ENCODE assay signal across 1 cellular context in genomic region chr15:63466378-63467192, GRCh38.
TF ChIP-seq lines count a peak whose summit lies in the region.

No MANE protein-coding gene starts in this region.

TF ChIP-seq in HepG2, 621 proteins besides CTCF, POLR2A, EP300 and RAD21 (continued from another document and continues in another):
- no peak for TF ChIP-seq PLSCR1 (CRISPR knock-in tag; IDR thresholded peaks at IDR 0.05; ENCODE audit: borderline replicate concordance)
- TF ChIP-seq DRAP1 (CRISPR knock-in tag; IDR thresholded peaks at IDR 0.05): no peak
- no peak for TF ChIP-seq SYNCRIP (IDR thresholded peaks at IDR 0.05; ENCODE audit: insufficient read depth, low read depth, low read length)
- TF ChIP-seq ZNF609 (CRISPR knock-in tag; IDR thresholded peaks at IDR 0.05; ENCODE audit: borderline replicate concordance): peak; percentile 73; the same call in 1 of the 2 replicates
- no peak for TF ChIP-seq ATM (IDR thresholded peaks at IDR 0.05; ENCODE audit: borderline replicate concordance)
- no peak for TF ChIP-seq CREM (IDR thresholded peaks at IDR 0.05)
- no peak for TF ChIP-seq CREM (CRISPR knock-in tag; IDR thresholded peaks at IDR 0.05)
- TF ChIP-seq ZNF776 (CRISPR knock-in tag; IDR thresholded peaks at IDR 0.05): no peak
- TF ChIP-seq ZNF530 (CRISPR knock-in tag; IDR thresholded peaks at IDR 0.05; ENCODE audit: low read depth): no peak
- TF ChIP-seq TIGD3 (CRISPR knock-in tag; IDR thresholded peaks at IDR 0.05; ENCODE audit: borderline replicate concordance): no peak
- TF ChIP-seq GZF1 (CRISPR knock-in tag; IDR thresholded peaks at IDR 0.05): no peak
- TF ChIP-seq RARA (CRISPR knock-in tag; IDR thresholded peaks at IDR 0.05): peak; percentile 68
- TF ChIP-seq ZNF569 (CRISPR knock-in tag; IDR thresholded peaks at IDR 0.05; ENCODE audit: borderline replicate concordance): no peak
- TF ChIP-seq ZBTB49 (CRISPR knock-in tag; IDR thresholded peaks at IDR 0.05; ENCODE audit: borderline replicate concordance): peak; percentile 76; the same call in 1 of the 2 replicates
- TF ChIP-seq NFAT5 (CRISPR knock-in tag; IDR thresholded peaks at IDR 0.05): no peak
- TF ChIP-seq AKAP8 (CRISPR knock-in tag; IDR thresholded peaks at IDR 0.05): no peak
- TF ChIP-seq ZNF235 (CRISPR knock-in tag; IDR thresholded peaks at IDR 0.05; ENCODE audit: borderline replicate concordance): no peak
- TF ChIP-seq PREB (CRISPR knock-in tag; IDR thresholded peaks at IDR 0.05): no peak
- no peak for TF ChIP-seq GLMP (CRISPR knock-in tag; IDR thresholded peaks at IDR 0.05; ENCODE audit: borderline replicate concordance)
- no peak for TF ChIP-seq ZNF468 (CRISPR knock-in tag; IDR thresholded peaks at IDR 0.05)
- no peak for TF ChIP-seq MAFG (CRISPR knock-in tag; IDR thresholded peaks at IDR 0.05)
- TF ChIP-seq SRF (IDR thresholded peaks at IDR 0.05; ENCODE audit: low read depth, low read length): no peak
- no peak for TF ChIP-seq HOMEZ (CRISPR knock-in tag; IDR thresholded peaks at IDR 0.05; ENCODE audit: low read depth)
- no peak for TF ChIP-seq IRF1 (CRISPR knock-in tag; IDR thresholded peaks at IDR 0.05; ENCODE audit: low read depth)
- TF ChIP-seq ARNTL (CRISPR knock-in tag; IDR thresholded peaks at IDR 0.05): 0 out of 2 replicates have a peak, but pooled peaks have one; percentile 58
- peak; percentile 44; the same call in 1 of the 2 replicates for TF ChIP-seq ZNF350 (CRISPR knock-in tag; IDR thresholded peaks at IDR 0.05; ENCODE audit: borderline replicate concordance, low read depth)
- TF ChIP-seq TCF7L2 (IDR thresholded peaks at IDR 0.05; ENCODE audit: low read depth, low read length): no peak
- no peak for TF ChIP-seq ZNF891 (CRISPR knock-in tag; IDR thresholded peaks at IDR 0.05)
- peak; percentile 17; the same call in 1 of the 2 replicates for TF ChIP-seq FOXK2 (IDR thresholded peaks at IDR 0.05)
- no peak; the same call in 1 of the 2 replicates for TF ChIP-seq ZNF451 (CRISPR knock-in tag; IDR thresholded peaks at IDR 0.05)
- TF ChIP-seq ZNF512B (CRISPR knock-in tag; IDR thresholded peaks at IDR 0.05; ENCODE audit: borderline replicate concordance): no peak
- no peak for TF ChIP-seq KDM5A (IDR thresholded peaks at IDR 0.05; ENCODE audit: borderline replicate concordance, low read length)
- no peak for TF ChIP-seq ELF4 (CRISPR knock-in tag; IDR thresholded peaks at IDR 0.05; ENCODE audit: borderline replicate concordance)
- no peak for TF ChIP-seq GPN1 (CRISPR knock-in tag; IDR thresholded peaks at IDR 0.05; ENCODE audit: borderline replicate concordance)
